9 cellular contexts compared by ENCODE assay signal in genomic region chr2:100321181-100321880, GRCh38. TPM values are rescaled to one million over a fixed set of nuclear protein-coding genes. Genes with fewer than 3 reads are reported as not detected.
DNase-seq lines count a peak whose midpoint lies in the region; ATAC-seq and TF ChIP-seq lines count a peak whose summit lies in the region.
"Had no signal": no experiment of that assay in that cellular context is flagged by ENCODE, and none has a peak within 500 bp of the region (broad histone marks: within the 10 kb centered on the region; RNA-seq: fewer than 3 reads in every experiment).

No MANE protein-coding gene starts in this region.

- H3K9me3 ChIP-seq in SJCRH30 (replicated peaks): no peaks in the 10 kb centered on the region; the same call in 1 of the 2 replicates

- H3K4me3 ChIP-seq in SJCRH30: no peak overlapping the region
- H3K4me3 ChIP-seq: SK-N-MC had no signal

- H3K4me3 Mint-ChIP-seq in stimulated activated memory B cell treated with anti-CD40 and anti-IgM and Interleukin-4, amounts not matched to agents 10 μg/mL and 1 μg/mL and 100 μg/mL, for 72 hours: peak overlapping the region; percentile 26

- peaks cover 79% of the 10 kb centered on the region for H3K27me3 Mint-ChIP-seq in stimulated activated memory B cell treated with anti-CD40 and anti-IgM and Interleukin-4, amounts not matched to agents 10 μg/mL and 1 μg/mL and 100 μg/mL, for 72 hours

- peak; percentile 50 for ATAC-seq in stimulated activated memory B cell treated with anti-CD40 and anti-IgM and Interleukin-4, amounts not matched to agents 10 μg/mL and 1 μg/mL and 100 μg/mL, for 72 hours
- ATAC-seq in HG03097 (IDR thresholded peaks at IDR 0.05; ENCODE audit: low FRiP score, unreplicated experiment): no peak

- no peaks in the 10 kb centered on the region for H3K36me3 ChIP-seq in SJCRH30

- peaks cover 14% of the 10 kb centered on the region for H3K36me3 Mint-ChIP-seq in stimulated activated memory B cell treated with anti-CD40 and anti-IgM and Interleukin-4, amounts not matched to agents 10 μg/mL and 1 μg/mL and 100 μg/mL, for 72 hours

- H3K27ac ChIP-seq in SJCRH30: no peak overlapping the region
- H3K27ac ChIP-seq: SK-N-MC had no signal

- TF ChIP-seq CTCF in GM10266 (IDR thresholded peaks at IDR 0.05; ENCODE audit: control insufficient read depth, insufficient read depth, low read depth, missing control alignments): no peak

- DNase-seq in GM10266 (ENCODE audit: extremely low spot score) (peak; percentile 34), NCI-H2227 treated with DMSO at 0.1 percent for 48 hours (lab: John Stamatoyannopoulos, UW) (peak; percentile 40), cerebellar cortex (ENCODE audit: low spot score) (peak; percentile 58), left kidney (ENCODE audit: low read depth, low spot score) (peak; percentile 92), NAMALWA (ENCODE audit: low spot score) (no peak), SJCRH30 (no peak)

- H3K9me3 Mint-ChIP-seq in stimulated activated memory B cell treated with anti-CD40 and anti-IgM and Interleukin-4, amounts not matched to agents 10 μg/mL and 1 μg/mL and 100 μg/mL, for 72 hours: peaks cover 16% of the 10 kb centered on the region

- H3K27ac Mint-ChIP-seq in stimulated activated memory B cell treated with anti-CD40 and anti-IgM and Interleukin-4, amounts not matched to agents 10 μg/mL and 1 μg/mL and 100 μg/mL, for 72 hours: no peak overlapping the region

- no peaks in the 10 kb centered on the region for H3K27me3 ChIP-seq in SJCRH30

- H3K4me1 Mint-ChIP-seq in stimulated activated memory B cell treated with anti-CD40 and anti-IgM and Interleukin-4, amounts not matched to agents 10 μg/mL and 1 μg/mL and 100 μg/mL, for 72 hours: peaks cover 5% of the 10 kb centered on the region

- H3K4me1 ChIP-seq in SJCRH30: no peaks in the 10 kb centered on the region

RNA-seq across cellular contexts. Expression of gene LONRF2, which starts 1.0 kb away (rescaled TPM):
- not detected in 2 replicates for total RNA-seq in SJCRH30 (2014; rRNA removed; shearing (Covaris generic))

Comparison
In these comparisons a context has a peak if more than half of its experiments do, and no peak if none do; other contexts are left out.
1. DNase-seq: peak in GM10266 (single experiment), NCI-H2227 treated with DMSO at 0.1 percent for 48 hours (single experiment), cerebellar cortex (single experiment) and left kidney (single experiment); none in NAMALWA (single experiment) and SJCRH30 (0 of 2).